Comparison of ENCODE assay signal across 15 cellular contexts in the genomic region with DNA sequence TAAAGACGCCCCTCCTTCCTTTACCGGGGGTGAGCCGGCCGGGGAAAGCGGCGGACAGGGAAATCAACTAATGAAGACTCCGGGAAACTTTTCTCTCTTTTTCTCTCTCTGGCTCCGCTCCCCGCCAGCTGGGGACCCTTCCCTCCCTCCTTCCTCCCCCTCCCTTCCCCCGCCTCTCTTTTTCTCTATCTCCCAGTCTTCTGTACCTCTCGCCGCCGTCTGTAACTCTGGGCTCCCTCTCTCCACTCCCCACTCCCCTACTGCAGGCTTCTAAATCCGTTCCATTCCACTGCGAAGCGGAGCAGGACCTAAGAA. TPM values are rescaled to one million over a fixed set of nuclear protein-coding genes. Genes with fewer than 3 reads are reported as not detected.
DNase-seq lines count a peak whose midpoint lies in the region; ATAC-seq and TF ChIP-seq lines count a peak whose summit lies in the region.
"Had no signal": no experiment of that assay in that cellular context is flagged by ENCODE, and none has a peak within 500 bp of the region (broad histone marks: within the 10 kb centered on the region; RNA-seq: fewer than 3 reads in every experiment).

No MANE protein-coding gene starts in this region.

- POLR2A ChIA-PET in OCI-LY7 (lab: Charles Lee), result interaction anchor here (0.6 kb wide), 1 partner anchor 1655 kb away, joined by 4 read pairs; no protein-coding TSS in a partner anchor

- no peak for TF ChIP-seq CTCF in OCI-LY7 (conservative IDR thresholded peaks at IDR 0.05; ENCODE audit: low read length)
- TF ChIP-seq CTCF in spleen (IDR thresholded peaks at IDR 0.05 in 8 of 11, conservative IDR thresholded peaks at IDR 0.05 in 3 of 11), result no peak
- no peak for TF ChIP-seq CTCF in colonic mucosa (IDR thresholded peaks at IDR 0.05)

- no peaks in the 10 kb centered on the region for H4K20me1 ChIP-seq in OCI-LY7 (ENCODE audit: insufficient read depth, low read length)

- 0 out of 2 replicates have a peak overlapping the region, but pooled peaks have one; percentile 16 for H2AFZ ChIP-seq in OCI-LY7 (ENCODE audit: low read length)

- H3K79me2 ChIP-seq in OCI-LY7 (ENCODE audit: insufficient read depth, low read depth, low read length), result no peaks in the 10 kb centered on the region

- no peaks in the 10 kb centered on the region for H3K9me3 ChIP-seq in ES-I3 (ENCODE audit: control insufficient read depth, insufficient read depth, low read length)
- no peaks in the 10 kb centered on the region for H3K9me3 ChIP-seq in OCI-LY7 (ENCODE audit: low read length)
- no peaks in the 10 kb centered on the region for H3K9me3 ChIP-seq in spleen
- H3K9me3 ChIP-seq in colonic mucosa, result no peaks in the 10 kb centered on the region
- H3K9me3 ChIP-seq: right lobe of liver, testis had no signal

- peak overlapping the region in 1 of 6 donors; percentile 1 for H3K27ac Mint-ChIP-seq in immature natural killer cell

- 8 to 10% (median 9%) methylated on average over 16 of the region's 16 CpGs for WGBS in spleen, 5 donors

- peaks cover 24 to 37% of the 10 kb centered on the region in 2 donors for H3K4me1 Mint-ChIP-seq in immature natural killer cell

- H3K4me3 ChIP-seq in OCI-LY7 (ENCODE audit: low read depth, low read length, poor library complexity, severe bottlenecking), result peak overlapping the region; percentile 1
- no peak overlapping the region for H3K4me3 ChIP-seq in spleen
- H3K4me3 ChIP-seq in colonic mucosa, result no peak overlapping the region
- H3K4me3 ChIP-seq: right lobe of liver had no signal

- peaks cover 0 to 6% (median 0%) of the 10 kb centered on the region in 6 donors for H3K9me3 Mint-ChIP-seq in immature natural killer cell

- intact Hi-C loops in OCI-LY7 (cut with micrococcal nuclease; ENCODE audit: unreplicated experiment), result no loop called here
- intact Hi-C loops in spleen (cut with DNase I; ENCODE audit: low total_unique reads), result no loop called here
- intact Hi-C loops in colonic mucosa (cut with DNase I), result no loop called here

- peak overlapping the region; percentile 26; the same call in 1 of the 2 replicates for H3K9ac ChIP-seq in ES-I3 (ENCODE audit: low read depth, low read length)
- H3K9ac ChIP-seq in colonic mucosa (ENCODE audit: low read depth in 2 of 2, low read length in 2 of 2), result peak overlapping the region in 1 of 2 donors; percentile 17

- H3K27ac ChIP-seq in OCI-LY7 (ENCODE audit: low read depth, low read length, poor library complexity, severe bottlenecking), result no peak overlapping the region
- H3K27ac ChIP-seq in spleen, result no peak overlapping the region
- H3K27ac ChIP-seq in colonic mucosa, result no peak overlapping the region
- H3K27ac ChIP-seq: right lobe of liver, testis had no signal

- H3K27me3 ChIP-seq in spleen (replicated peaks in 1 of 7), result peaks cover 9 to 100% (median 99%) of the 10 kb centered on the region in 7 donors
- peaks cover 100% of the 10 kb centered on the region for H3K27me3 ChIP-seq in colonic mucosa

- no peaks in the 10 kb centered on the region for H3K36me3 Mint-ChIP-seq in immature natural killer cell

- DNase-seq in OCI-LY7 (ENCODE audit: low spot score) (no peak), immature natural killer cell (no peak), spleen (peak; percentile 4), colonic mucosa (no peak), NOMO-1 (lab: John Stamatoyannopoulos, UW; ENCODE audit: unreplicated experiment in 2 of 2) (no peak)
- no peak for DNase-seq in effector CD8-positive, alpha-beta T cell (lab: John Stamatoyannopoulos, UW)
- DNase-seq: activated CD8-positive, alpha-beta memory T cell treated with anti-CD3 and anti-CD28 coated beads, Interleukin-2, amount 50 U/mL, for 48 hours; anterior cingulate cortex; NCI-H2081; right lobe of liver; SIG-M5; testis had no signal

- H3K36me3 ChIP-seq in ES-I3 (ENCODE audit: insufficient read depth, low read length), result no peaks in the 10 kb centered on the region
- no peaks in the 10 kb centered on the region for H3K36me3 ChIP-seq in OCI-LY7 (ENCODE audit: insufficient read depth, low read length)
- H3K36me3 ChIP-seq in spleen, result no peaks in the 10 kb centered on the region
- no peaks in the 10 kb centered on the region for H3K36me3 ChIP-seq in colonic mucosa
- H3K36me3 ChIP-seq: right lobe of liver had no signal

- peak overlapping the region in 3 of 5 donors; percentile 34 to 66 (median 61) for H3K4me3 Mint-ChIP-seq in immature natural killer cell

- CTCF ChIA-PET in OCI-LY7 (lab: Charles Lee; ENCODE audit: unreplicated experiment), result no interaction called here

- no TSS peak for BruUV-seq in OCI-LY7 (replicated peaks; lab: Mats Ljungman, UMichigan)

- TF ChIP-seq POLR2A in spleen (IDR thresholded peaks at IDR 0.05), result no peak

- H3K4me1 ChIP-seq in ES-I3 (ENCODE audit: insufficient read depth, low read length) (no peaks in the 10 kb centered on the region), OCI-LY7 (ENCODE audit: insufficient read depth, low read length, poor library complexity, severe bottlenecking) (peaks cover 14% of the 10 kb centered on the region), spleen (peaks cover 0 to 47% (median 26%) of the 10 kb centered on the region in 6 donors), colonic mucosa (no peaks in the 10 kb centered on the region)
- H3K4me1 ChIP-seq: right lobe of liver had no signal

- no peaks in the 10 kb centered on the region for H3K9me2 ChIP-seq in OCI-LY7 (ENCODE audit: insufficient read depth, low read length)

- peak overlapping the region; percentile 46 for H3K4me2 ChIP-seq in OCI-LY7 (ENCODE audit: low read length)

- peaks cover 56 to 78% (median 72%) of the 10 kb centered on the region in 3 donors for H3K27me3 Mint-ChIP-seq in immature natural killer cell (ENCODE audit: low read depth in 3 of 3)

- no peak for ATAC-seq in HG02884 (IDR thresholded peaks at IDR 0.05; ENCODE audit: unreplicated experiment)
- ATAC-seq: right lobe of liver had no signal

RNA-seq across cellular contexts. Expression of a gene that starts 6.9 kb away (rescaled TPM):
- total RNA-seq in OCI-LY7 (2014; rRNA removed; shearing (Covaris generic)), result 1.4 and 2.3 TPM in 2 replicates
- total RNA-seq in OCI-LY7 (2022), result 2.7 and 3.8 TPM in 2 replicates
- polyA plus RNA-seq in immature natural killer cell, result not detected
- total RNA-seq in spleen, result not detected
- polyA plus RNA-seq in spleen, result not detected
- not detected for total RNA-seq in colonic mucosa
- total RNA-seq: mucosa of gallbladder, right lobe of liver had no signal

RNA-seq across cellular contexts. Expression of a gene that starts 8.7 kb away (rescaled TPM):
- 0.88 and 1.6 TPM in 2 replicates for total RNA-seq in OCI-LY7 (2014; rRNA removed; shearing (Covaris generic))
- total RNA-seq in OCI-LY7 (2022), result 3.6 and 5.3 TPM in 2 replicates
- not detected for polyA plus RNA-seq in immature natural killer cell
- not detected for total RNA-seq in spleen
- not detected for polyA plus RNA-seq in spleen
- total RNA-seq in colonic mucosa, result not detected
- total RNA-seq: mucosa of gallbladder, right lobe of liver had no signal

RNA-seq across cellular contexts. Expression of a gene that starts 11.3 kb away (rescaled TPM):
- total RNA-seq in OCI-LY7 (2014; rRNA removed; shearing (Covaris generic)), result not detected in 2 replicates
- total RNA-seq in OCI-LY7 (2022) (not detected in 2 replicates), spleen (not detected), colonic mucosa (not detected)
- polyA plus RNA-seq in immature natural killer cell (not detected), spleen (not detected)
- total RNA-seq: mucosa of gallbladder, right lobe of liver had no signal

RNA-seq across cellular contexts. Expression of a gene that starts 18.9 kb away (rescaled TPM):
- total RNA-seq in OCI-LY7 (2014; rRNA removed; shearing (Covaris generic)), result 0.28 TPM in 1 of 2 replicates, not detected in the other
- total RNA-seq in OCI-LY7 (2022) (0.25 TPM in 1 of 2 replicates, not detected in the other), spleen (not detected), colonic mucosa (not detected)
- polyA plus RNA-seq in immature natural killer cell (not detected), spleen (not detected)
- total RNA-seq: mucosa of gallbladder, right lobe of liver had no signal

RNA-seq across cellular contexts. Expression of a gene that starts 27.4 kb away (rescaled TPM):
- 0.06 and 0.10 TPM in 2 replicates for total RNA-seq in OCI-LY7 (2014; rRNA removed; shearing (Covaris generic))
- not detected in 2 replicates for total RNA-seq in OCI-LY7 (2022)
- not detected for polyA plus RNA-seq in immature natural killer cell
- not detected for total RNA-seq in spleen
- polyA plus RNA-seq in spleen, result not detected
- not detected for total RNA-seq in colonic mucosa
- total RNA-seq: mucosa of gallbladder, right lobe of liver had no signal
